In genomic region chr14:64195194-64195593, GRCh38 we compare ENCODE assay signal across 12 cellular contexts.
DNase-seq lines count a peak whose midpoint lies in the region; ATAC-seq, FAIRE-seq and TF ChIP-seq lines count a peak whose summit lies in the region.
"Had no signal": no experiment of that assay in that cellular context is flagged by ENCODE, and none has a peak within 500 bp of the region (broad histone marks: within the 10 kb centered on the region; RNA-seq: fewer than 3 reads in every experiment).

No MANE protein-coding gene starts in this region.

- TF ChIP-seq CTCF in GM12878 (IDR thresholded peaks at IDR 0.05 in 2 of 3, conservative IDR thresholded peaks at IDR 0.05 in 1 of 3; ENCODE audit: control insufficient read depth in 2 of 3, extremely low read depth in 1 of 3, insufficient read depth in 1 of 3, low read depth in 3 of 3, low read length in 3 of 3), result no peak
- TF ChIP-seq CTCF in omental fat pad (IDR thresholded peaks at IDR 0.05), result no peak

- 29% methylated on average over 3 of the region's 3 CpGs for WGBS in GM12878 (ENCODE audit: insufficient coverage, insufficient replicate concordance, low lambda C conversion rate, missing lambda C conversion rate)

- H3K79me2 ChIP-seq in GM12878 (ENCODE audit: control insufficient read depth, insufficient read depth, low read length), result no peaks in the 10 kb centered on the region; the same call in none of the 2 replicates

- intact Hi-C loops in GM12878 (cut with micrococcal nuclease; ENCODE audit: unreplicated experiment), result loop anchor here (5.0 kb wide), 1 partner anchor 37 kb away; no protein-coding TSS in a partner anchor

- H3K27me3 Mint-ChIP-seq in stimulated activated naive CD8-positive, alpha-beta T cell treated with anti-CD3 and anti-CD28 coated beads, Interleukin-15, Interleukin-2, amounts not matched to agents 100 ng/mL and 50 ng/mL, for 24 hours, result no peaks in the 10 kb centered on the region

- H3K4me1 ChIP-seq in GM12878 (ENCODE audit: control insufficient read depth, insufficient read depth, low read length), result peaks cover 30% of the 10 kb centered on the region

- peaks cover 3 to 7% of the 10 kb centered on the region in 2 experiments; a peak in 3 of 4 replicates for H3K36me3 ChIP-seq in GM12878 (ENCODE audit: control insufficient read depth in 2 of 2, insufficient read depth in 2 of 2, low read length in 1 of 2)

- no peak for DNase-seq in stimulated activated naive CD8-positive, alpha-beta T cell treated with anti-CD3 and anti-CD28 coated beads, Interleukin-15, Interleukin-2, amounts not matched to agents 100 U/mL and 50 U/mL, for 24 hours
- DNase-seq in GM12878 (ENCODE audit: low read depth, low spot score) (peak; percentile 32), omental fat pad (ENCODE audit: low spot score) (no peak), NCI-H446 (lab: John Stamatoyannopoulos, UW) (no peak), kidney glomerular epithelial cell (lab: John Stamatoyannopoulos, UW) (no peak)
- DNase-seq: C1 segment of cervical spinal cord; stimulated activated CD4-positive, alpha-beta T cell treated with anti-CD3 and anti-CD28 coated beads, Interleukin-4, amount 100 ng/mL, for 1 hour; transverse colon had no signal

- in situ Hi-C loops in GM12878 (cut with MboI), result no loop called here

- H3K4me3 ChIP-seq in GM12878, result no peak overlapping the region
- H3K4me3 ChIP-seq: transverse colon had no signal

- peak overlapping the region; percentile 59 for H2AFZ ChIP-seq in GM12878 (ENCODE audit: control insufficient read depth, low read depth, low read length)

- SMC1A ChIA-PET in GM12878 (lab: Charles Lee; ENCODE audit: uncharacterized antibody, unreplicated experiment), result interaction anchor here (0.6 to 4.3 kb wide), 10 partner anchors 9 to 437 kb away, joined by 3 to 21 read pairs (median 4); partner anchors contain the start of gene ESR2

- H3K4me3 Mint-ChIP-seq in stimulated activated naive CD8-positive, alpha-beta T cell treated with anti-CD3 and anti-CD28 coated beads, Interleukin-15, Interleukin-2, amounts not matched to agents 100 ng/mL and 50 ng/mL, for 24 hours, result no peak overlapping the region
- H3K4me3 Mint-ChIP-seq: neural crest cell had no signal

- H3K36me3 Mint-ChIP-seq in stimulated activated naive CD8-positive, alpha-beta T cell treated with anti-CD3 and anti-CD28 coated beads, Interleukin-15, Interleukin-2, amounts not matched to agents 100 ng/mL and 50 ng/mL, for 24 hours (ENCODE audit: low read depth), result peaks cover 11% of the 10 kb centered on the region

- RAD21 ChIA-PET in GM12878 (lab: Charles Lee; ENCODE audit: unreplicated experiment), result interaction anchor here (0.8 to 2.9 kb wide), 6 partner anchors 8 to 103 kb away, joined by 3 to 12 read pairs (median 4); no protein-coding TSS in a partner anchor

- ATAC-seq in stimulated activated naive CD8-positive, alpha-beta T cell treated with anti-CD3 and anti-CD28 coated beads, Interleukin-15, Interleukin-2, amounts not matched to agents 100 U/mL and 50 U/mL, for 24 hours, result no peak
- ATAC-seq in HG03159 (IDR thresholded peaks at IDR 0.05; ENCODE audit: unreplicated experiment), result peak; percentile 72
- peak; percentile 88 for ATAC-seq in GM12878
- ATAC-seq in omental fat pad (ENCODE audit: low FRiP score), result no peak
- ATAC-seq in GM21367 (IDR thresholded peaks at IDR 0.05; ENCODE audit: unreplicated experiment), result no peak

- CTCF ChIA-PET in GM12878 (lab: Yijun Ruan, JAX), result interaction anchor here (0.8 to 2.7 kb wide), 6 partner anchors 9 to 108 kb away, joined by 3 to 12 read pairs (median 4); partner anchors contain the start of gene ESR2

- peak overlapping the region; percentile 53 for H3K27ac Mint-ChIP-seq in stimulated activated naive CD8-positive, alpha-beta T cell treated with anti-CD3 and anti-CD28 coated beads, Interleukin-15, Interleukin-2, amounts not matched to agents 100 ng/mL and 50 ng/mL, for 24 hours

- H3K27ac ChIP-seq in GM12878 (ENCODE audit: control insufficient read depth, insufficient read depth), result peak overlapping the region; percentile 68
- H3K27ac ChIP-seq: transverse colon had no signal

- H3K4me1 Mint-ChIP-seq in stimulated activated naive CD8-positive, alpha-beta T cell treated with anti-CD3 and anti-CD28 coated beads, Interleukin-15, Interleukin-2, amounts not matched to agents 100 ng/mL and 50 ng/mL, for 24 hours (ENCODE audit: low read depth), result peaks cover 38% of the 10 kb centered on the region

- peak; percentile 84 for FAIRE-seq in GM12878 (lab: Jason Lieb, UNC)

- TF ChIP-seq RAD21 in GM12878 (IDR thresholded peaks at IDR 0.05; ENCODE audit: insufficient read depth, low read depth, low read length), result 0 out of 2 replicates have a peak, but pooled peaks have one; percentile 6

- peak overlapping the region; percentile 52 for H3K9ac ChIP-seq in GM12878 (ENCODE audit: control insufficient read depth, insufficient read depth, low read length)

- POLR2A ChIA-PET in GM12878 (lab: Charles Lee), result interaction anchor here (0.9 to 1.1 kb wide), 3 partner anchors 21 to 42 kb away, joined by 3 read pairs; no protein-coding TSS in a partner anchor

- H3K4me2 ChIP-seq in GM12878 (ENCODE audit: control insufficient read depth, insufficient read depth), result peak overlapping the region; percentile 51; the same call in 1 of the 2 replicates

- H4K20me1 ChIP-seq in GM12878 (ENCODE audit: control insufficient read depth, insufficient read depth), result no peaks in the 10 kb centered on the region

- H3K9me3 Mint-ChIP-seq in stimulated activated naive CD8-positive, alpha-beta T cell treated with anti-CD3 and anti-CD28 coated beads, Interleukin-15, Interleukin-2, amounts not matched to agents 100 ng/mL and 50 ng/mL, for 24 hours, result no peaks in the 10 kb centered on the region
- H3K9me3 Mint-ChIP-seq: neural crest cell had no signal

- no peak; a peak in 1 of 4 replicates for TF ChIP-seq EP300 in GM12878 (IDR thresholded peaks at IDR 0.05; ENCODE audit: borderline replicate concordance in 1 of 2, control insufficient read depth in 1 of 2, low read depth in 2 of 2, low read length in 2 of 2)

- no peaks in the 10 kb centered on the region for H3K27me3 ChIP-seq in GM12878 (replicated peaks in 1 of 2; ENCODE audit: control insufficient read depth in 2 of 2, insufficient read depth in 2 of 2, low read length in 1 of 2)
- H3K27me3 ChIP-seq: transverse colon had no signal

- no TSS peak for BruUV-seq in GM12878 (replicated peaks; lab: Mats Ljungman, UMichigan)

- H3K9me3 ChIP-seq in GM12878 (replicated peaks; ENCODE audit: control insufficient read depth, insufficient read depth, low read length), result no peaks in the 10 kb centered on the region
- H3K9me3 ChIP-seq: transverse colon had no signal

- no peak for TF ChIP-seq POLR2A in GM12878 (IDR thresholded peaks at IDR 0.05; ENCODE audit: low read depth, low read length)

TF ChIP-seq in GM12878, 131 proteins besides CTCF, POLR2A, EP300 and RAD21 (continues in another document):
- peak; percentile 97 for TF ChIP-seq ZNF687 (IDR thresholded peaks at IDR 0.05)
- no peak for TF ChIP-seq SUZ12 (IDR thresholded peaks at IDR 0.05; ENCODE audit: unreplicated experiment)
- no peak for TF ChIP-seq PBX3 (IDR thresholded peaks at IDR 0.05; ENCODE audit: insufficient replicate concordance, low read depth, low read length)
- TF ChIP-seq POLR2AphosphoS2 (IDR thresholded peaks at IDR 0.05; ENCODE audit: low read depth, low read length), result no peak
- peak; percentile 20; the same call in 1 of the 2 replicates for TF ChIP-seq ATF7 (IDR thresholded peaks at IDR 0.05; ENCODE audit: low read depth)
- TF ChIP-seq EGR1 (IDR thresholded peaks at IDR 0.05; ENCODE audit: borderline replicate concordance in 1 of 2, low read depth in 2 of 2, low read length in 2 of 2), result no peak
- TF ChIP-seq SP1 (IDR thresholded peaks at IDR 0.05; ENCODE audit: low read depth, low read length), result no peak
- TF ChIP-seq KLF5 (IDR thresholded peaks at IDR 0.05; ENCODE audit: partially characterized antibody), result no peak
- 0 out of 2 replicates have a peak, but pooled peaks have one; percentile 16 for TF ChIP-seq CREM (IDR thresholded peaks at IDR 0.05; ENCODE audit: low read depth)

Comparison
In these comparisons a context has a peak if more than half of its experiments do, and no peak if none do; other contexts are left out.
1. ATAC-seq: peak in HG03159 (single experiment) and GM12878 (single experiment); none in stimulated activated naive CD8-positive, alpha-beta T cell treated with anti-CD3 and anti-CD28 coated beads, Interleukin-15, Interleukin-2, amounts not matched to agents 100 U/mL and 50 U/mL, for 24 hours (single experiment), omental fat pad (single experiment) and GM21367 (single experiment).